In the genomic region with DNA sequence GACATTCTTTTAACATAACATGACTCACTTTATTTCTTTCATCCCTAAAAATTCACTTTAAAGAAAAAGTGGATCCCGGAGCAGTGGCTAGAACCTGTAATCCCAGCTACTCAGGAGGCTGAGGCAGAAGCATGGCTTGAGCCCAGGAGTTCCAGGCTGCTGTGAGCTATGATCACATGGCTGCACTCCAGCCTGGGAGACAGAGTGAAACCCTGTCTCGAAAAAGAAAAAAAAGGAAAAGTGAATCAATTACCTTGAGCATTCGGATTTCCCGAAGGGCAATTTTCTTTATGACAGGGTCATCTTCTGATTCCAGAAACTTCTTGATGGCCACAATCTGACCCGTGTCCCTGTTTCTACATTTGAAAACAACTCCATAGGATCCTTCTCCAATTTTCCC, we compare ENCODE assay signal across 1 cellular context.
TF ChIP-seq lines count a peak whose summit lies in the region.

No MANE protein-coding gene starts in this region.

TF ChIP-seq in IMR-90, 13 proteins besides CTCF, POLR2A, EP300 and RAD21 (continued from another document):
- TF ChIP-seq, protein P1, sequence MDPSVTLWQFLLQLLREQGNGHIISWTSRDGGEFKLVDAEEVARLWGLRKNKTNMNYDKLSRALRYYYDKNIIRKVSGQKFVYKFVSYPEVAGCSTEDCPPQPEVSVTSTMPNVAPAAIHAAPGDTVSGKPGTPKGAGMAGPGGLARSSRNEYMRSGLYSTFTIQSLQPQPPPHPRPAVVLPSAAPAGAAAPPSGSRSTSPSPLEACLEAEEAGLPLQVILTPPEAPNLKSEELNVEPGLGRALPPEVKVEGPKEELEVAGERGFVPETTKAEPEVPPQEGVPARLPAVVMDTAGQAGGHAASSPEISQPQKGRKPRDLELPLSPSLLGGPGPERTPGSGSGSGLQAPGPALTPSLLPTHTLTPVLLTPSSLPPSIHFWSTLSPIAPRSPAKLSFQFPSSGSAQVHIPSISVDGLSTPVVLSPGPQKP (IDR thresholded peaks at IDR 0.05; ENCODE audit: borderline replicate concordance, low read depth, low read length): no peak
- no peak for TF ChIP-seq CEBPB (IDR thresholded peaks at IDR 0.05; ENCODE audit: low read depth, low read length)
- no peak for TF ChIP-seq NFE2L2 (IDR thresholded peaks at IDR 0.05; ENCODE audit: low read depth, low read length)
TF ChIP-seq in IMR-90: peak in this region for 0.
